ENCODE assay signal across 20 cellular contexts in genomic region chr20:24616258-24617079, GRCh38.
"Had no signal": no experiment of that assay in that cellular context is flagged by ENCODE, and none has a peak within 500 bp of the region (broad histone marks: within the 10 kb centered on the region; RNA-seq: fewer than 3 reads in every experiment).

No MANE protein-coding gene starts in this region.

- H3K4me3 ChIP-seq: heart left ventricle, ovary, prostate gland, right atrium auricular region, tibial nerve had no signal

- H3K4me3 Mint-ChIP-seq: activated CD4-positive, alpha-beta memory T cell treated with anti-CD3 and anti-CD28 coated beads for 36 hours; activated naive CD4-positive, alpha-beta T cell treated with anti-CD3 and anti-CD28 coated beads, Interleukin-2, amount 10 ng/mL, durations not matched to agents 7 days and 5 days; activated T-cell treated with anti-CD3 and anti-CD28 coated beads, Interleukin-2, amount 50 U/mL, for 72 hours; mesothelial cell of epicardium; natural killer cell; stimulated activated naive CD8-positive, alpha-beta T cell treated with anti-CD3 and anti-CD28 coated beads, Interleukin-15, Interleukin-2, amounts not matched to agents 100 ng/mL and 50 ng/mL, for 24 hours had no signal

- H3K36me3 Mint-ChIP-seq: activated CD4-positive, alpha-beta memory T cell treated with anti-CD3 and anti-CD28 coated beads for 36 hours; activated naive CD4-positive, alpha-beta T cell treated with anti-CD3 and anti-CD28 coated beads, Interleukin-2, amount 10 ng/mL, durations not matched to agents 7 days and 5 days; mesothelial cell of epicardium; natural killer cell had no signal

- DNase-seq: activated CD4-positive, alpha-beta memory T cell treated with anti-CD3 and anti-CD28 coated beads for 36 hours; activated CD4-positive, alpha-beta T cell treated with anti-CD3 and anti-CD28 coated beads for 48 hours; activated CD4-positive, CD25-positive, alpha-beta regulatory T cell; activated effector memory CD4-positive, alpha-beta T cell treated with anti-CD3 and anti-CD28 coated beads, Interleukin-2, amount 50 U/mL, for 16 hours; activated naive CD4-positive, alpha-beta T cell treated with anti-CD3 and anti-CD28 coated beads, Interleukin-2, amount 10 ng/mL, durations not matched to agents 7 days and 5 days; activated T-cell treated with anti-CD3 and anti-CD28 coated beads, Interleukin-2, amount 50 U/mL, for 72 hours; amygdala; heart left ventricle; left ventricle myocardium superior; mammary epithelial cell; natural killer cell; ovary; stimulated activated CD4-positive, alpha-beta T cell treated with anti-CD3 and anti-CD28 coated beads, Interleukin-12 subunit alpha, Interleukin-12 subunit beta, amount 100 ng/mL, for 4 hours; stimulated activated CD4-positive, alpha-beta T cell treated with anti-CD3 and anti-CD28 coated beads, Interleukin-4, amount 100 ng/mL, for 4 hours; substantia nigra had no signal

- H3K27me3 Mint-ChIP-seq: activated CD4-positive, alpha-beta memory T cell treated with anti-CD3 and anti-CD28 coated beads for 36 hours; stimulated activated naive CD8-positive, alpha-beta T cell treated with anti-CD3 and anti-CD28 coated beads, Interleukin-15, Interleukin-2, amounts not matched to agents 100 ng/mL and 50 ng/mL, for 24 hours had no signal

- H3K27me3 ChIP-seq: heart left ventricle, ovary, right atrium auricular region, tibial nerve had no signal

- H3K36me3 ChIP-seq: heart left ventricle, ovary, prostate gland, right atrium auricular region, tibial nerve had no signal

- H3K9me3 Mint-ChIP-seq: activated CD4-positive, alpha-beta memory T cell treated with anti-CD3 and anti-CD28 coated beads for 36 hours; activated naive CD4-positive, alpha-beta T cell treated with anti-CD3 and anti-CD28 coated beads, Interleukin-2, amount 10 ng/mL, durations not matched to agents 7 days and 5 days; activated T-cell treated with anti-CD3 and anti-CD28 coated beads, Interleukin-2, amount 50 U/mL, for 72 hours; mesothelial cell of epicardium; natural killer cell; stimulated activated naive CD8-positive, alpha-beta T cell treated with anti-CD3 and anti-CD28 coated beads, Interleukin-15, Interleukin-2, amounts not matched to agents 100 ng/mL and 50 ng/mL, for 24 hours had no signal

- H3K27ac Mint-ChIP-seq: activated CD4-positive, alpha-beta memory T cell treated with anti-CD3 and anti-CD28 coated beads for 36 hours; activated naive CD4-positive, alpha-beta T cell treated with anti-CD3 and anti-CD28 coated beads, Interleukin-2, amount 10 ng/mL, durations not matched to agents 7 days and 5 days; activated T-cell treated with anti-CD3 and anti-CD28 coated beads, Interleukin-2, amount 50 U/mL, for 72 hours; mesothelial cell of epicardium; natural killer cell; stimulated activated naive CD8-positive, alpha-beta T cell treated with anti-CD3 and anti-CD28 coated beads, Interleukin-15, Interleukin-2, amounts not matched to agents 100 ng/mL and 50 ng/mL, for 24 hours had no signal

- H3K4me1 Mint-ChIP-seq: activated naive CD4-positive, alpha-beta T cell treated with anti-CD3 and anti-CD28 coated beads, Interleukin-2, amount 10 ng/mL, durations not matched to agents 7 days and 5 days; mesothelial cell of epicardium; natural killer cell had no signal
